In the genomic region with DNA sequence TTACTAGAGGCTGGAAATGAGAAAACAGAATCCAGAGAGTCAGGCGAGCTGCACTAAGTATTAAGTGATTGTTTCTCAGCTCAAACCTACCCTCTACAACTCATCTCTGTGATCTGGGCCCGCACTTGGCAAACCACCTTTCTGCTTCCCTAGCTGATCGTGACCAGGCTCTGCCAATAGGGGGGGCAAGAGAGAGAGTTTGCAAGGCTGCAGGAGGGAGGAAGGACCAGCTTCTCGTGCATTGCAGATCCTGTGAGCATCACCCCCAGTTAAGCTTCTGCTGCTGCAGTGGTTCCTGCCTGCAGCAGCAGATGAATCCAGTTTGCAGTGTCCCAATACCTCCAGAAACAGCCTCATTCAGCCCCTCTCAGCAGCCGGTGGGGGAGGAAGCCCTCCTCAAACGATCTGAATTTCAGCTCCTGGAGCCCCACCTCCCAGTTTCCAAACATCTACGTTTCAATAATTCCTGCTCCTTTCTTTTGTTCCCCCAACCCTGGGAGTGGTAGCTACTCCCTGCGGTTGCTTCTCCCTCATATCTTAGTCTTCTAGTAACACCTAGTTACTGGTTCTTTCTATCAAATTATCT, we compare ENCODE assay signal across 1 cellular context.
A peak's percentile ranks its signal among the peaks of the same experiment; 100 is the strongest.
TF ChIP-seq lines count a peak whose summit lies in the region.

No MANE protein-coding gene starts in this region.

TF ChIP-seq in neural cell, 6 proteins besides CTCF, POLR2A, EP300 and RAD21:
- TF ChIP-seq, protein P1, sequence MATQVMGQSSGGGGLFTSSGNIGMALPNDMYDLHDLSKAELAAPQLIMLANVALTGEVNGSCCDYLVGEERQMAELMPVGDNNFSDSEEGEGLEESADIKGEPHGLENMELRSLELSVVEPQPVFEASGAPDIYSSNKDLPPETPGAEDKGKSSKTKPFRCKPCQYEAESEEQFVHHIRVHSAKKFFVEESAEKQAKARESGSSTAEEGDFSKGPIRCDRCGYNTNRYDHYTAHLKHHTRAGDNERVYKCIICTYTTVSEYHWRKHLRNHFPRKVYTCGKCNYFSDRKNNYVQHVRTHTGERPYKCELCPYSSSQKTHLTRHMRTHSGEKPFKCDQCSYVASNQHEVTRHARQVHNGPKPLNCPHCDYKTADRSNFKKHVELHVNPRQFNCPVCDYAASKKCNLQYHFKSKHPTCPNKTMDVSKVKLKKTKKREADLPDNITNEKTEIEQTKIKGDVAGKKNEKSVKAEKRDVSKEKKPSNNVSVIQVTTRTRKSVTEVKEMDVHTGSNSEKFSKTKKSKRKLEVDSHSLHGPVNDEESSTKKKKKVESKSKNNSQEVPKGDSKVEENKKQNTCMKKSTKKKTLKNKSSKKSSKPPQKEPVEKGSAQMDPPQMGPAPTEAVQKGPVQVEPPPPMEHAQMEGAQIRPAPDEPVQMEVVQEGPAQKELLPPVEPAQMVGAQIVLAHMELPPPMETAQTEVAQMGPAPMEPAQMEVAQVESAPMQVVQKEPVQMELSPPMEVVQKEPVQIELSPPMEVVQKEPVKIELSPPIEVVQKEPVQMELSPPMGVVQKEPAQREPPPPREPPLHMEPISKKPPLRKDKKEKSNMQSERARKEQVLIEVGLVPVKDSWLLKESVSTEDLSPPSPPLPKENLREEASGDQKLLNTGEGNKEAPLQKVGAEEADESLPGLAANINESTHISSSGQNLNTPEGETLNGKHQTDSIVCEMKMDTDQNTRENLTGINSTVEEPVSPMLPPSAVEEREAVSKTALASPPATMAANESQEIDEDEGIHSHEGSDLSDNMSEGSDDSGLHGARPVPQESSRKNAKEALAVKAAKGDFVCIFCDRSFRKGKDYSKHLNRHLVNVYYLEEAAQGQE (IDR thresholded peaks at IDR 0.05; ENCODE audit: borderline replicate concordance) = no peak
- TF ChIP-seq SMC3 (conservative IDR thresholded peaks at IDR 0.05; ENCODE audit: poor library complexity) = peak; percentile 66
